In genomic region chr12:64098709-64099354, GRCh38 we compare ENCODE assay signal across 9 cellular contexts.
DNase-seq lines count a peak whose midpoint lies in the region.
"Had no signal": no experiment of that assay in that cellular context is flagged by ENCODE, and none has a peak within 500 bp of the region (broad histone marks: within the 10 kb centered on the region; RNA-seq: fewer than 3 reads in every experiment).

No MANE protein-coding gene starts in this region.

- DNase-seq in HS-5 (ENCODE audit: low read depth) (peak; percentile 54), SHP77 (lab: John Stamatoyannopoulos, UW) (peak; percentile 83 to 87), globus pallidus (ENCODE audit: low spot score) (peak; percentile 43), NCI-H2227 (lab: John Stamatoyannopoulos, UW; ENCODE audit: unreplicated experiment) (no peak), RKO (ENCODE audit: low spot score) (no peak), NCI-H526 treated with DMSO at 0.1 percent for 48 hours (lab: John Stamatoyannopoulos, UW) (no peak)
- DNase-seq: stimulated activated CD4-positive, alpha-beta T cell treated with anti-CD3 and anti-CD28 coated beads, Interleukin-1b, Interleukin-23, amount 100 ng/mL, for 48 hours had no signal

- H3K4me3 ChIP-seq in stomach smooth muscle (ENCODE audit: low read length in 2 of 2), result peak overlapping the region in 1 of 2 donors; percentile 7

- peak overlapping the region; percentile 47 for H3K27ac ChIP-seq in stomach smooth muscle (ENCODE audit: low read length)
- H3K27ac ChIP-seq: HL-60 had no signal

- no peaks in the 10 kb centered on the region for H3K9me3 ChIP-seq in stomach smooth muscle (ENCODE audit: control insufficient read depth in 2 of 2, low read length in 2 of 2)

- H3K4me1 ChIP-seq in stomach smooth muscle (ENCODE audit: control insufficient read depth, insufficient read depth, low read length), result peaks cover 5% of the 10 kb centered on the region

- no peaks in the 10 kb centered on the region for H3K36me3 ChIP-seq in stomach smooth muscle (ENCODE audit: control insufficient read depth in 2 of 2, insufficient read depth in 2 of 2, low read length in 2 of 2)

- H3K9ac ChIP-seq in stomach smooth muscle (ENCODE audit: low read length in 2 of 2), result no peak overlapping the region

- no peaks in the 10 kb centered on the region for H3K27me3 ChIP-seq in stomach smooth muscle (ENCODE audit: control insufficient read depth in 1 of 2, insufficient read depth in 2 of 2, low read length in 2 of 2)

Comparison
In these comparisons a context has a peak if more than half of its experiments do, and no peak if none do; other contexts are left out.
1. DNase-seq: peak in HS-5 (single experiment), SHP77 (2 of 2) and globus pallidus (single experiment); none in NCI-H2227 (single experiment), RKO (single experiment) and NCI-H526 treated with DMSO at 0.1 percent for 48 hours (single experiment).